12 cellular contexts compared by ENCODE assay signal in the genomic region with DNA sequence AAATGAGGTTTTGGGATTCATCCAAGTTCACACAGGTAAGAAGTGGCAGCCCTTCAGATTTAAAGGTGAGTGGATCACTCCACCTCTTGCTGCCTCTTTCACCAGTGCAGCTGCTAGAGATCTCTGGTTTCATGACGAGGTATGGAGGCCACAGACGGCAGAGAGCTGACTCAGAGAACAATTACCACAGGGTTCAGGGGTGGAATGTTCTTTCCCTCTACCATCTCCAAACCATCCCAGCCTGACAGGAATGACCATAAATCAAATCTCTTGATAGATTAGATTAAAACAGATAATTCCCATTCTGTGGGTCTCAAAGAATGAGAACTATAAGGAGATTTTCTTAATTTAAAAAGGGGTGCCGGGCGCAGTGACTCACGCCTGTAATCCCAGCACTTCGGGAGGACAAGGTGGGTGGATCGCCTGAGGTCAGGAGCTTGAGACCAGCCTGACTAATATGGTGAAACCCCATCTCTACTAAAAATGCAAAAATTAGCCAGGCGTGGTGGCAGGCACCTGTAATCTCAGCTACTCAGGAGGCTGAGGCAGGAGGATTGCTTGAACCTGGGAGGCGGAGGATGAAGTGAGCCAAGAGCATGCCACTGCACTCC.
DNase-seq lines count a peak whose midpoint lies in the region; TF ChIP-seq lines count a peak whose summit lies in the region.
"Had no signal": no experiment of that assay in that cellular context is flagged by ENCODE, and none has a peak within 500 bp of the region (broad histone marks: within the 10 kb centered on the region; RNA-seq: fewer than 3 reads in every experiment).

No MANE protein-coding gene starts in this region.

- no peak overlapping the region for H3K23ac ChIP-seq in trophoblast cell (ENCODE audit: low read length)

- no peak overlapping the region for H3K9ac ChIP-seq in trophoblast cell (ENCODE audit: low read length)

- TF ChIP-seq CTCF in brain microvascular endothelial cell (IDR thresholded peaks at IDR 0.05; ENCODE audit: low read depth, low read length, missing control alignments), result no peak

- no peak overlapping the region for H2AFZ ChIP-seq in trophoblast cell (ENCODE audit: insufficient read depth, low read length, poor library complexity)

- H3K27ac ChIP-seq in brain microvascular endothelial cell (no peak overlapping the region), trophoblast cell (ENCODE audit: low read depth, low read length) (no peak overlapping the region)

- H4K91ac ChIP-seq in trophoblast cell (ENCODE audit: low read depth, low read length), result no peak overlapping the region

- H4K12ac ChIP-seq in trophoblast cell (ENCODE audit: low read depth, low read length), result no peak overlapping the region

- H2BK120ac ChIP-seq in trophoblast cell (ENCODE audit: insufficient read depth, low read length, poor library complexity), result no peak overlapping the region

- H3K4ac ChIP-seq in trophoblast cell (ENCODE audit: low read depth, low read length), result no peak overlapping the region

- H3K27me3 ChIP-seq in brain microvascular endothelial cell (replicated peaks) (no peaks in the 10 kb centered on the region), trophoblast cell (ENCODE audit: insufficient read depth, low read length) (no peaks in the 10 kb centered on the region)

- in situ Hi-C loops in brain microvascular endothelial cell (cut with HindIII; ENCODE audit: low pct_ligation_motif_present, low sequenced_read_pairs), result no loop called here

- intact Hi-C loops in posterior vena cava (cut with DNase I), result no loop called here

- H2AK5ac ChIP-seq in trophoblast cell (ENCODE audit: low read length), result no peak overlapping the region

- DNase-seq in NCI-H1417 (lab: John Stamatoyannopoulos, UW), result peak in 2 of 3 experiments; percentile 68 to 79
- DNase-seq in NCI-H1417 treated with DMSO at 0.1 percent for 48 hours (lab: John Stamatoyannopoulos, UW), result no peak
- peak; percentile 46 for DNase-seq in NCI-H345 (lab: John Stamatoyannopoulos, UW)
- DNase-seq in brain microvascular endothelial cell, result peak; percentile 38
- peak; percentile 84 to 86 for DNase-seq in trophoblast cell
- DNase-seq in SIG-M5 (lab: John Stamatoyannopoulos, UW), result no peak
- no peak for DNase-seq in posterior vena cava (ENCODE audit: low spot score)
- no peak for DNase-seq in RKO (ENCODE audit: low spot score)
- DNase-seq: activated T-cell treated with anti-CD3 and anti-CD28 coated beads, Interleukin-2, amount 50 U/mL, for 72 hours; DND-41; mesendoderm; retina had no signal

- no peaks in the 10 kb centered on the region for H3K4me1 ChIP-seq in trophoblast cell (ENCODE audit: control insufficient read depth in 1 of 2, insufficient read depth in 2 of 2, low read length in 2 of 2)

- H3K36me3 ChIP-seq in brain microvascular endothelial cell (replicated peaks), result no peaks in the 10 kb centered on the region
- no peaks in the 10 kb centered on the region for H3K36me3 ChIP-seq in trophoblast cell (ENCODE audit: control insufficient read depth in 1 of 2, insufficient read depth in 2 of 2, low read length in 2 of 2)

- H3K9me3 ChIP-seq in trophoblast cell (ENCODE audit: insufficient read depth, low read depth, low read length), result no peaks in the 10 kb centered on the region

- no peak overlapping the region for H3K14ac ChIP-seq in trophoblast cell (ENCODE audit: low read length)

- no peaks in the 10 kb centered on the region for H3K79me2 ChIP-seq in trophoblast cell (ENCODE audit: control insufficient read depth, insufficient read depth, low read length, poor library complexity)

- no peaks in the 10 kb centered on the region for H3K79me1 ChIP-seq in trophoblast cell (ENCODE audit: low read length)

- H3K4me3 ChIP-seq in brain microvascular endothelial cell (ENCODE audit: low read depth, low read length), result no peak overlapping the region
- no peak overlapping the region for H3K4me3 ChIP-seq in trophoblast cell (ENCODE audit: low read depth, low read length)

- no peak overlapping the region for H2BK5ac ChIP-seq in trophoblast cell (ENCODE audit: low read depth, low read length, poor library complexity)

- no peak overlapping the region for H4K8ac ChIP-seq in trophoblast cell (ENCODE audit: low read depth, low read length)

- H3K4me2 ChIP-seq in trophoblast cell (ENCODE audit: low read length), result no peak overlapping the region

- H3K18ac ChIP-seq in trophoblast cell (ENCODE audit: low read length), result no peak overlapping the region

- no CpG with 5 or more reads among the region's 9 CpGs for WGBS in trophoblast cell (ENCODE audit: extremely low coverage, insufficient coverage, insufficient read length)

- H2BK12ac ChIP-seq in trophoblast cell (ENCODE audit: low read length), result no peak overlapping the region

Comparison
In these comparisons a context has a peak if more than half of its experiments do, and no peak if none do; other contexts are left out.
1. DNase-seq: peak in NCI-H1417 (2 of 3), NCI-H345 (single experiment), brain microvascular endothelial cell (single experiment) and trophoblast cell (2 of 2); none in NCI-H1417 treated with DMSO at 0.1 percent for 48 hours (single experiment), SIG-M5 (single experiment), posterior vena cava (single experiment) and RKO (single experiment).